Comparison of ENCODE assay signal across 10 cellular contexts in the genomic region with DNA sequence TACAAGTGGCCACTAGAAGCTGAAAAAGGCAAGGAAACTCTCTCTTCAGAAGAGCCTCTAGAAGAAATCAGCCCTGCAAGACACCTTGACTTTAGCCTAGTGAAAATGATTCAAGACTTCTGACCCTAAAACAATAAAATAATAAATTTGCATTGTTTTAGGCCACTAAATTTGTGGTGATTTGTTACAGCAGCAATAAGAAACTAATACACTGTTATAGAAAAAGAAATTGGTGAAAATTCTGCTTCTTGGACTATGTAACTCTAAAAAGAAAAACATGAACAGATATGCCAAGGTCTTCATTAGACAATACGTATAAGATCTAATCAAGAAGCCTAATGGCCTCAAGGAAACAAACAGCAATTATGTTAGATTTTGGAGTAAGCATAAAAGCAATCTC. TPM values are rescaled to one million over a fixed set of nuclear protein-coding genes. Genes with fewer than 3 reads are reported as not detected.
"Had no signal": no experiment of that assay in that cellular context is flagged by ENCODE, and none has a peak within 500 bp of the region (broad histone marks: within the 10 kb centered on the region; RNA-seq: fewer than 3 reads in every experiment).

No MANE protein-coding gene starts in this region.

- H3K4me2 ChIP-seq: KMS-11 had no signal

- DNase-seq: GM23248, GOT3, H9, HCEC 1CT, IMR-90, KBM-7 had no signal

- H3K4me3 Mint-ChIP-seq: H9 had no signal

- H3K27ac ChIP-seq: GM23248, HL-60, KMS-11 had no signal

- H3K27ac Mint-ChIP-seq: H9 had no signal

- FAIRE-seq: H54 had no signal

- H3K4me1 Mint-ChIP-seq: H9 had no signal

- H3K4me3 ChIP-seq: GM23248 had no signal

- H3K9ac ChIP-seq: GM23248, KMS-11 had no signal

- H2AFZ ChIP-seq: GM23248 had no signal

RNA-seq across cellular contexts. Expression of a gene that starts 36.1 kb away (rescaled TPM):
- total RNA-seq: GM23248, H9, HT1080, IMR-90 had no signal
- polyA plus RNA-seq: GM23248, IMR-90 had no signal
